ENCODE assay signal across 8 cellular contexts in the genomic region with DNA sequence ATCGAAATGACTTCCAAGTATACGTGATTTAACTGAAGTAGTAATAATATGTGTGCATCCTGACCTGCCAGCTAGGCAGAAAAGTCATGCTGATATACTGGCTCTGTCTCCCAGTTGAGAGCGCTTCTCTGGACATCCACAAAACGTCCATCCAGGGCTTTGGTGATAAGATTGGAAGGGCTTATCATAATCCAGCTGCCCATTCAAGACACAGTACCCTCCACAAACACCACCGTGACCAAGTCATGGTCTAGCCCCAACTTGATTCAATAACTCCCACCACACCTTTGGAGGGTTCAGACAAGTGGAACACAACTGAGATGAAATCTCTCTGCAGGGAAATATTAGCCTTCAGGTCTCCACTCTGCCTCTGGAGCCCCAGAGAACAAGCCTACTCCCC.
DNase-seq lines count a peak whose midpoint lies in the region; ATAC-seq and TF ChIP-seq lines count a peak whose summit lies in the region.
"Had no signal": no experiment of that assay in that cellular context is flagged by ENCODE, and none has a peak within 500 bp of the region (broad histone marks: within the 10 kb centered on the region; RNA-seq: fewer than 3 reads in every experiment).

No MANE protein-coding gene starts in this region.

- POLR2A ChIA-PET in activated CD4-positive, alpha-beta memory T cell treated with anti-CD3 and anti-CD28 coated beads, Interleukin-2, amount 10 ng/mL, durations not matched to agents 7 days and 5 days (lab: Charles Lee), result interaction anchor here (2.0 to 9.7 kb wide), 2 partner anchors 11 to 38 kb away, joined by 6 to 151 read pairs; no protein-coding TSS in a partner anchor

- H3K9me3 ChIP-seq in right atrium auricular region, result no peaks in the 10 kb centered on the region
- H3K9me3 ChIP-seq in neural progenitor cell (ENCODE audit: low read depth), result no peaks in the 10 kb centered on the region

- H3K36me3 ChIP-seq in right atrium auricular region (no peaks in the 10 kb centered on the region), neural progenitor cell (no peaks in the 10 kb centered on the region)

- H3K9me3 Mint-ChIP-seq in HFFc6 (no peaks in the 10 kb centered on the region), neural progenitor cell (peaks cover 2% of the 10 kb centered on the region)
- H3K9me3 Mint-ChIP-seq in activated CD4-positive, alpha-beta memory T cell treated with anti-CD3 and anti-CD28 coated beads, Interleukin-2, amount 10 ng/mL, durations not matched to agents 7 days and 5 days, result no peaks in the 10 kb centered on the region
- H3K9me3 Mint-ChIP-seq in stimulated activated naive B cell treated with anti-CD40 and anti-IgM and Interleukin-4, amounts not matched to agents 10 μg/mL and 1 μg/mL and 100 μg/mL, for 72 hours, result no peaks in the 10 kb centered on the region

- no peak overlapping the region for H2AFZ ChIP-seq in neural progenitor cell (replicated peaks)

- no peaks in the 10 kb centered on the region for H4K20me1 ChIP-seq in neural progenitor cell (ENCODE audit: low read depth)

- H3K36me3 Mint-ChIP-seq in HFFc6 (ENCODE audit: low read depth), result peaks cover 9% of the 10 kb centered on the region
- H3K36me3 Mint-ChIP-seq in activated CD4-positive, alpha-beta memory T cell treated with anti-CD3 and anti-CD28 coated beads, Interleukin-2, amount 10 ng/mL, durations not matched to agents 7 days and 5 days (ENCODE audit: low read depth), result peaks cover 32% of the 10 kb centered on the region
- H3K36me3 Mint-ChIP-seq in stimulated activated naive B cell treated with anti-CD40 and anti-IgM and Interleukin-4, amounts not matched to agents 10 μg/mL and 1 μg/mL and 100 μg/mL, for 72 hours, result peaks cover 9 to 13% of the 10 kb centered on the region in 2 donors
- no peaks in the 10 kb centered on the region for H3K36me3 Mint-ChIP-seq in neural progenitor cell

- no peak overlapping the region for H3K9ac ChIP-seq in neural progenitor cell

- no peak overlapping the region for H3K4me2 ChIP-seq in neural progenitor cell

- peaks cover 0 to 89% of the 10 kb centered on the region in 2 donors for H3K4me1 ChIP-seq in right atrium auricular region
- H3K4me1 ChIP-seq in neural progenitor cell, result no peaks in the 10 kb centered on the region

- CTCF ChIA-PET in activated CD4-positive, alpha-beta memory T cell treated with anti-CD3 and anti-CD28 coated beads, Interleukin-2, amount 10 ng/mL, durations not matched to agents 7 days and 5 days (lab: Charles Lee), result interaction anchor here (1.0 to 12.4 kb wide), 8 partner anchors 8 to 135 kb away, joined by 3 to 297 read pairs (median 30); no protein-coding TSS in a partner anchor

- H3F3A ChIP-seq in neural progenitor cell (ENCODE audit: low read depth), result no peaks in the 10 kb centered on the region

- peak overlapping the region; percentile 99 for H3K27ac Mint-ChIP-seq in HFFc6
- peak overlapping the region; percentile 36 for H3K27ac Mint-ChIP-seq in activated CD4-positive, alpha-beta memory T cell treated with anti-CD3 and anti-CD28 coated beads, Interleukin-2, amount 10 ng/mL, durations not matched to agents 7 days and 5 days
- H3K27ac Mint-ChIP-seq in stimulated activated naive B cell treated with anti-CD40 and anti-IgM and Interleukin-4, amounts not matched to agents 10 μg/mL and 1 μg/mL and 100 μg/mL, for 72 hours, result peak overlapping the region; percentile 52
- H3K27ac Mint-ChIP-seq in neural progenitor cell, result no peak overlapping the region

- H3K79me2 ChIP-seq in neural progenitor cell (ENCODE audit: low read depth), result no peaks in the 10 kb centered on the region

- H3K4me1 Mint-ChIP-seq in HFFc6 (ENCODE audit: low read depth) (peaks cover 64% of the 10 kb centered on the region), neural progenitor cell (peaks cover 25% of the 10 kb centered on the region)
- H3K4me1 Mint-ChIP-seq in activated CD4-positive, alpha-beta memory T cell treated with anti-CD3 and anti-CD28 coated beads, Interleukin-2, amount 10 ng/mL, durations not matched to agents 7 days and 5 days, result peaks cover 96% of the 10 kb centered on the region
- peaks cover 68 to 98% of the 10 kb centered on the region in 2 donors for H3K4me1 Mint-ChIP-seq in stimulated activated naive B cell treated with anti-CD40 and anti-IgM and Interleukin-4, amounts not matched to agents 10 μg/mL and 1 μg/mL and 100 μg/mL, for 72 hours

- no peak for ATAC-seq in stimulated activated naive B cell treated with anti-CD40 and anti-IgM and Interleukin-4, amounts not matched to agents 10 μg/mL and 1 μg/mL and 100 μg/mL, for 72 hours (replicated peaks)

- TF ChIP-seq CTCF in HFFc6 (IDR thresholded peaks at IDR 0.05) (no peak), right atrium auricular region (IDR thresholded peaks at IDR 0.05) (no peak), GM20000 (IDR thresholded peaks at IDR 0.05; ENCODE audit: extremely low read depth, missing control alignments) (no peak), neural progenitor cell (IDR thresholded peaks at IDR 0.05) (no peak)

- H3K4me3 Mint-ChIP-seq in HFFc6 (0 out of 2 replicates have a peak overlapping the region, but pooled peaks have one; percentile 3), neural progenitor cell (no peak overlapping the region)
- no peak overlapping the region for H3K4me3 Mint-ChIP-seq in activated CD4-positive, alpha-beta memory T cell treated with anti-CD3 and anti-CD28 coated beads, Interleukin-2, amount 10 ng/mL, durations not matched to agents 7 days and 5 days
- H3K4me3 Mint-ChIP-seq in stimulated activated naive B cell treated with anti-CD40 and anti-IgM and Interleukin-4, amounts not matched to agents 10 μg/mL and 1 μg/mL and 100 μg/mL, for 72 hours, result peak overlapping the region in 1 of 2 donors; percentile 14

- H3K27me3 ChIP-seq in right atrium auricular region (no peaks in the 10 kb centered on the region), neural progenitor cell (no peaks in the 10 kb centered on the region)

- H3K27me3 Mint-ChIP-seq in HFFc6 (ENCODE audit: insufficient read depth) (peaks cover 4% of the 10 kb centered on the region), neural progenitor cell (ENCODE audit: insufficient read depth, low read depth) (peaks cover 4% of the 10 kb centered on the region)
- H3K27me3 Mint-ChIP-seq in activated CD4-positive, alpha-beta memory T cell treated with anti-CD3 and anti-CD28 coated beads, Interleukin-2, amount 10 ng/mL, durations not matched to agents 7 days and 5 days, result no peaks in the 10 kb centered on the region
- H3K27me3 Mint-ChIP-seq in stimulated activated naive B cell treated with anti-CD40 and anti-IgM and Interleukin-4, amounts not matched to agents 10 μg/mL and 1 μg/mL and 100 μg/mL, for 72 hours, result no peaks in the 10 kb centered on the region

- H3K27ac ChIP-seq in right atrium auricular region (peak overlapping the region; percentile 94 to 96), neural progenitor cell (no peak overlapping the region)

- no peak overlapping the region for H3K4me3 ChIP-seq in right atrium auricular region
- H3K4me3 ChIP-seq in neural progenitor cell, result no peak overlapping the region

- no peak for DNase-seq in HFFc6
- DNase-seq in activated CD4-positive, alpha-beta memory T cell treated with anti-CD3 and anti-CD28 coated beads, Interleukin-2, amount 10 ng/mL, durations not matched to agents 7 days and 5 days, result no peak
- DNase-seq in right atrium auricular region (ENCODE audit: low spot score), result no peak
- DNase-seq in stimulated activated naive B cell treated with anti-CD40 and anti-IgM and Interleukin-4, amounts not matched to agents 10 μg/mL and 1 μg/mL and 100 μg/mL, for 72 hours, result no peak
- no peak for DNase-seq in GM20000 (ENCODE audit: low spot score)
- DNase-seq in neural progenitor cell (ENCODE audit: low spot score), result no peak
- DNase-seq in activated CD8-positive, alpha-beta memory T cell treated with anti-CD3 and anti-CD28 coated beads, Interleukin-2, amount 50 U/mL, for 4 hours, result no peak
- DNase-seq: NCI-H748 treated with DMSO at 0.1 percent for 48 hours had no signal
